Comparison of ENCODE assay signal across 13 cellular contexts in genomic region chr5:67287795-67288194, GRCh38.
DNase-seq lines count a peak whose midpoint lies in the region; ATAC-seq and TF ChIP-seq lines count a peak whose summit lies in the region.
"Had no signal": no experiment of that assay in that cellular context is flagged by ENCODE, and none has a peak within 500 bp of the region (broad histone marks: within the 10 kb centered on the region; RNA-seq: fewer than 3 reads in every experiment).

No MANE protein-coding gene starts in this region.

- no peaks in the 10 kb centered on the region for H3K36me3 ChIP-seq in SK-N-MC (ENCODE audit: insufficient read depth, low read length)

- no peak for ATAC-seq in HG02981 (IDR thresholded peaks at IDR 0.05; ENCODE audit: unreplicated experiment)
- ATAC-seq: stimulated activated effector memory CD8-positive, alpha-beta T cell treated with anti-CD3 and anti-CD28 coated beads, Interleukin-12 subunit alpha, Interleukin-12 subunit beta, amount 100 ng/mL, for 72 hours had no signal

- H3K9me3 ChIP-seq in SK-N-MC (ENCODE audit: low read depth, low read length) = no peaks in the 10 kb centered on the region

- TF ChIP-seq CTCF in fibroblast of mammary gland (conservative IDR thresholded peaks at IDR 0.05; ENCODE audit: control insufficient read depth, insufficient read depth, low read depth, low read length) = no peak

- H3K27ac ChIP-seq in SK-N-MC = no peak overlapping the region; the same call in 1 of the 2 replicates
- H3K27ac ChIP-seq: VCaP had no signal

- 0 out of 2 replicates have a peak overlapping the region, but pooled peaks have one; percentile 2 for H3K4me3 ChIP-seq in SK-N-MC
- no peak overlapping the region for H3K4me3 ChIP-seq in fibroblast of mammary gland (ENCODE audit: control insufficient read depth, low read depth, low read length)

- DNase-seq in EL (peak; percentile 46), SK-N-MC (ENCODE audit: low read depth, low spot score) (peak; percentile 95), fibroblast of mammary gland (ENCODE audit: low read depth) (peak; percentile 57), putamen (ENCODE audit: low spot score) (peak; percentile 76), SKM-1 (lab: John Stamatoyannopoulos, UW; ENCODE audit: unreplicated experiment) (no peak), NCI-H524 treated with DMSO at 0.1 percent for 48 hours (lab: John Stamatoyannopoulos, UW) (no peak), NCI-H1694 treated with DMSO at 0.1 percent for 48 hours (lab: John Stamatoyannopoulos, UW) (no peak)
- DNase-seq: activated T-cell treated with anti-CD3 and anti-CD28 coated beads for 4 hours, COR-L47, NCI-H1092 had no signal

- H3K9ac ChIP-seq in SK-N-MC (ENCODE audit: insufficient read length) = no peak overlapping the region

Comparison
In these comparisons a context has a peak if more than half of its experiments do, and no peak if none do; other contexts are left out.
1. DNase-seq: peak in EL (single experiment), SK-N-MC (single experiment), fibroblast of mammary gland (single experiment) and putamen (single experiment); none in SKM-1 (single experiment), NCI-H524 treated with DMSO at 0.1 percent for 48 hours (single experiment) and NCI-H1694 treated with DMSO at 0.1 percent for 48 hours (single experiment).